ENCODE assay signal across 27 cellular contexts in genomic region chr15:70483513-70483912, GRCh38.
"Had no signal": no experiment of that assay in that cellular context is flagged by ENCODE, and none has a peak within 500 bp of the region (broad histone marks: within the 10 kb centered on the region; RNA-seq: fewer than 3 reads in every experiment).

No MANE protein-coding gene starts in this region.

- DNase-seq: activated CD4-positive, alpha-beta T cell treated with anti-CD3 and anti-CD28 coated beads for 36 hours; activated CD4-positive, alpha-beta T cell treated with anti-CD3 and anti-CD28 coated beads, Interleukin-2, amount 50 U/mL, for 48 hours; activated CD4-positive, CD25-positive, alpha-beta regulatory T cell; activated CD8-positive, alpha-beta memory T cell treated with anti-CD3 and anti-CD28 coated beads for 24 hours; activated effector memory CD4-positive, alpha-beta T cell treated with Interleukin-2 at 50 U/mL for 16 hours; activated naive CD4-positive, alpha-beta T cell treated with anti-CD3 and anti-CD28 coated beads for 36 hours; activated naive CD8-positive, alpha-beta T cell treated with anti-CD3 and anti-CD28 coated beads for 36 hours; adrenal gland; brain microvascular endothelial cell; cortex of kidney; effector memory CD8-positive, alpha-beta T cell; islet precursor cell; left ventricle myocardium inferior; nucleus accumbens; psoas muscle; sigmoid colon; small intestine; stimulated activated CD4-positive, alpha-beta T cell treated with anti-CD3 and anti-CD28 coated beads, Interleukin-4, amount 100 ng/mL, for 4 hours; stimulated activated CD8-positive, alpha-beta memory T cell treated with anti-CD3 and anti-CD28 coated beads, Interleukin-4, amount 100 ng/mL, for 48 hours; stimulated activated naive CD8-positive, alpha-beta T cell treated with anti-CD3 and anti-CD28 coated beads, Interleukin-15, amount 100 ng/mL, for 72 hours; thyroid gland; upper lobe of left lung had no signal

- H3K9me3 ChIP-seq: adrenal gland, gastroesophageal sphincter, left ventricle myocardium inferior, psoas muscle, sigmoid colon, thyroid gland, upper lobe of left lung, vagina had no signal

- H3K4me1 ChIP-seq: adrenal gland, left ventricle myocardium inferior, parathyroid adenoma, psoas muscle, sigmoid colon, thyroid gland, vagina had no signal

- H3K36me3 ChIP-seq: adrenal gland, brain microvascular endothelial cell, gastroesophageal sphincter, left ventricle myocardium inferior, sigmoid colon, thyroid gland, upper lobe of left lung, vagina had no signal

- H3K27ac Mint-ChIP-seq: activated CD4-positive, alpha-beta T cell treated with anti-CD3 and anti-CD28 coated beads for 36 hours; activated naive CD4-positive, alpha-beta T cell treated with anti-CD3 and anti-CD28 coated beads for 36 hours; activated naive CD8-positive, alpha-beta T cell treated with anti-CD3 and anti-CD28 coated beads for 36 hours; effector memory CD8-positive, alpha-beta T cell; stimulated activated memory B cell treated with anti-CD40 and anti-IgM and Interleukin-4, amounts not matched to agents 10 μg/mL and 1 μg/mL and 100 μg/mL, for 72 hours; stimulated activated naive CD8-positive, alpha-beta T cell treated with anti-CD3 and anti-CD28 coated beads, Interleukin-15, amount 100 ng/mL, for 72 hours had no signal

- H3K36me3 Mint-ChIP-seq: activated naive CD8-positive, alpha-beta T cell treated with anti-CD3 and anti-CD28 coated beads for 36 hours; stimulated activated memory B cell treated with anti-CD40 and anti-IgM and Interleukin-4, amounts not matched to agents 10 μg/mL and 1 μg/mL and 100 μg/mL, for 72 hours had no signal

- H3K4me3 Mint-ChIP-seq: activated CD4-positive, alpha-beta T cell treated with anti-CD3 and anti-CD28 coated beads for 36 hours; activated naive CD4-positive, alpha-beta T cell treated with anti-CD3 and anti-CD28 coated beads for 36 hours; activated naive CD8-positive, alpha-beta T cell treated with anti-CD3 and anti-CD28 coated beads for 36 hours; effector memory CD8-positive, alpha-beta T cell; stimulated activated memory B cell treated with anti-CD40 and anti-IgM and Interleukin-4, amounts not matched to agents 10 μg/mL and 1 μg/mL and 100 μg/mL, for 72 hours; stimulated activated naive CD8-positive, alpha-beta T cell treated with anti-CD3 and anti-CD28 coated beads, Interleukin-15, amount 100 ng/mL, for 72 hours had no signal

- H3K27ac ChIP-seq: adrenal gland, brain microvascular endothelial cell, gastroesophageal sphincter, hepatocyte, left ventricle myocardium inferior, parathyroid adenoma, psoas muscle, sigmoid colon, thyroid gland, upper lobe of left lung, vagina had no signal

- ATAC-seq: activated CD4-positive, alpha-beta T cell treated with anti-CD3 and anti-CD28 coated beads for 36 hours; effector memory CD8-positive, alpha-beta T cell; gastroesophageal sphincter; psoas muscle; stimulated activated memory B cell treated with anti-CD40 and anti-IgM and Interleukin-4, amounts not matched to agents 10 μg/mL and 1 μg/mL and 100 μg/mL, for 72 hours; stimulated activated naive CD8-positive, alpha-beta T cell treated with anti-CD3 and anti-CD28 coated beads, Interleukin-15, amount 100 ng/mL, for 72 hours had no signal

- H3K9me3 Mint-ChIP-seq: activated naive CD4-positive, alpha-beta T cell treated with anti-CD3 and anti-CD28 coated beads for 36 hours; activated naive CD8-positive, alpha-beta T cell treated with anti-CD3 and anti-CD28 coated beads for 36 hours; effector memory CD8-positive, alpha-beta T cell had no signal

- H3K27me3 ChIP-seq: adrenal gland, brain microvascular endothelial cell, gastroesophageal sphincter, hepatocyte, sigmoid colon, thyroid gland, upper lobe of left lung, vagina had no signal

- H3K4me3 ChIP-seq: adrenal gland, gastroesophageal sphincter, hepatocyte, left ventricle myocardium inferior, psoas muscle, sigmoid colon, thyroid gland, upper lobe of left lung, vagina had no signal
